21 cellular contexts compared by ENCODE assay signal in the genomic region with DNA sequence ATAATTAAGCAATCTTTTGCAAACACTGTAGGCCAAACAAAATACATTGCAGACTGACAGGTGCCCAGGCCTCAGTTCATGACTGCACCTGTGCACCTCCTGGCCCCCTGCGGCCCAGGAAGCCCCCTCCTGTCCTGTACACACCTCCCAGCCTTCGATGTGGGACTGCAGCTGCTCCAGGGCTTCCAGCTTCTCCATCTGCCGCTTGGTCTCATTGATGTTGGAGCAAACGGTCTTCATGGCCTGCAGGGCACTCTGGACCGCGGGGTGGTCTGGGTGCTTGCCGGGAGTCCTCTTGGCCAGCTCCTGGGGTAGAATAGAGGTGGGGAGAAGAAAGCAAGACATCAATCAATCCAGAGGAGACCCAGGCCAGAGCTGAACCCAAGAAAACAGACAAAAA.
DNase-seq lines count a peak whose midpoint lies in the region; ATAC-seq and TF ChIP-seq lines count a peak whose summit lies in the region.
"Had no signal": no experiment of that assay in that cellular context is flagged by ENCODE, and none has a peak within 500 bp of the region (broad histone marks: within the 10 kb centered on the region; RNA-seq: fewer than 3 reads in every experiment).

No MANE protein-coding gene starts in this region.

- peaks cover 51% of the 10 kb centered on the region for H3K36me3 Mint-ChIP-seq in activated CD4-positive, alpha-beta T cell treated with anti-CD3 and anti-CD28 coated beads, Interleukin-2, amount 10 ng/mL, durations not matched to agents 24 days and 14 days (ENCODE audit: low read depth)
- peaks cover 89% of the 10 kb centered on the region for H3K36me3 Mint-ChIP-seq in activated CD8-positive, alpha-beta T cell treated with anti-CD3 and anti-CD28 coated beads, Interleukin-2, amount 10 ng/mL, durations not matched to agents 7 days and 5 days (ENCODE audit: low read depth)
- H3K36me3 Mint-ChIP-seq in effector memory CD8-positive, alpha-beta T cell (ENCODE audit: insufficient read depth) = peaks cover 40% of the 10 kb centered on the region
- peaks cover 59% of the 10 kb centered on the region for H3K36me3 Mint-ChIP-seq in stimulated activated memory B cell treated with anti-CD40 and anti-IgM and Interleukin-4, amounts not matched to agents 10 μg/mL and 1 μg/mL and 100 μg/mL, for 72 hours

- no peak for DNase-seq in activated CD4-positive, alpha-beta T cell treated with anti-CD3 and anti-CD28 coated beads, Interleukin-2, amount 10 ng/mL, durations not matched to agents 24 days and 14 days
- no peak for DNase-seq in activated CD4-positive, alpha-beta T cell treated with anti-CD3 and anti-CD28 coated beads for 4 hours
- no peak for DNase-seq in activated CD8-positive, alpha-beta T cell treated with anti-CD3 and anti-CD28 coated beads, Interleukin-2, amount 10 ng/mL, durations not matched to agents 7 days and 5 days
- no peak for DNase-seq in effector memory CD8-positive, alpha-beta T cell
- no peak for DNase-seq in hypothalamus (lab: John Stamatoyannopoulos, UW)
- DNase-seq in right lobe of liver = no peak
- DNase-seq in NCI-H226 = no peak
- DNase-seq: 8988T; activated CD4-positive, CD25-positive, alpha-beta regulatory T cell treated with anti-CD3 and anti-CD28 coated beads, Interleukin-2, amount 50 U/mL, for 72 hours; activated effector memory CD4-positive, alpha-beta T cell treated with Interleukin-2 at 50 U/mL for 16 hours; anterior cingulate cortex; midbrain; NCI-H1105 treated with DMSO at 0.1 percent for 48 hours; NCI-H2107; NCI-H524 treated with DMSO at 0.1 percent for 48 hours; RPMI8226; stimulated activated CD4-positive, alpha-beta T cell treated with anti-CD3 and anti-CD28 coated beads, Interleukin-1b, Interleukin-23, amount 100 ng/mL, for 48 hours had no signal

- WGBS in right lobe of liver (ENCODE audit: insufficient coverage, low coverage, low lambda C conversion rate, missing lambda C conversion rate) = 80% methylated on average over 1 of the region's 7 CpGs

- CTCF ChIA-PET in activated CD8-positive, alpha-beta T cell treated with anti-CD3 and anti-CD28 coated beads, Interleukin-2, amount 10 ng/mL, durations not matched to agents 7 days and 5 days (lab: Charles Lee) = interaction anchor here (1.1 to 3.3 kb wide), 2 partner anchors 9 to 50 kb away, joined by 3 to 30 read pairs; no protein-coding TSS in a partner anchor

- no peak for TF ChIP-seq CTCF in right lobe of liver (IDR thresholded peaks at IDR 0.05)

- no peak overlapping the region for H3K4me3 Mint-ChIP-seq in activated CD4-positive, alpha-beta T cell treated with anti-CD3 and anti-CD28 coated beads, Interleukin-2, amount 10 ng/mL, durations not matched to agents 24 days and 14 days
- no peak overlapping the region for H3K4me3 Mint-ChIP-seq in activated CD8-positive, alpha-beta T cell treated with anti-CD3 and anti-CD28 coated beads, Interleukin-2, amount 10 ng/mL, durations not matched to agents 7 days and 5 days
- H3K4me3 Mint-ChIP-seq in effector memory CD8-positive, alpha-beta T cell = no peak overlapping the region
- no peak overlapping the region for H3K4me3 Mint-ChIP-seq in stimulated activated memory B cell treated with anti-CD40 and anti-IgM and Interleukin-4, amounts not matched to agents 10 μg/mL and 1 μg/mL and 100 μg/mL, for 72 hours
- H3K4me3 Mint-ChIP-seq: B cell had no signal

- no peaks in the 10 kb centered on the region for H3K27me3 ChIP-seq in right lobe of liver
- H3K27me3 ChIP-seq: vagina had no signal

- no peaks in the 10 kb centered on the region for H3K27me3 Mint-ChIP-seq in activated CD4-positive, alpha-beta T cell treated with anti-CD3 and anti-CD28 coated beads, Interleukin-2, amount 10 ng/mL, durations not matched to agents 24 days and 14 days
- H3K27me3 Mint-ChIP-seq in activated CD8-positive, alpha-beta T cell treated with anti-CD3 and anti-CD28 coated beads, Interleukin-2, amount 10 ng/mL, durations not matched to agents 7 days and 5 days (ENCODE audit: low read depth) = no peaks in the 10 kb centered on the region
- no peaks in the 10 kb centered on the region for H3K27me3 Mint-ChIP-seq in effector memory CD8-positive, alpha-beta T cell
- H3K27me3 Mint-ChIP-seq in stimulated activated memory B cell treated with anti-CD40 and anti-IgM and Interleukin-4, amounts not matched to agents 10 μg/mL and 1 μg/mL and 100 μg/mL, for 72 hours = no peaks in the 10 kb centered on the region
- H3K27me3 Mint-ChIP-seq: B cell had no signal

- no peaks in the 10 kb centered on the region for H3K9me3 ChIP-seq in right lobe of liver
- H3K9me3 ChIP-seq: vagina had no signal

- H3K4me1 Mint-ChIP-seq in activated CD4-positive, alpha-beta T cell treated with anti-CD3 and anti-CD28 coated beads, Interleukin-2, amount 10 ng/mL, durations not matched to agents 24 days and 14 days = peaks cover 37% of the 10 kb centered on the region
- peaks cover 81% of the 10 kb centered on the region for H3K4me1 Mint-ChIP-seq in activated CD8-positive, alpha-beta T cell treated with anti-CD3 and anti-CD28 coated beads, Interleukin-2, amount 10 ng/mL, durations not matched to agents 7 days and 5 days (ENCODE audit: low read depth)
- H3K4me1 Mint-ChIP-seq in effector memory CD8-positive, alpha-beta T cell (ENCODE audit: low read depth in 2 of 2) = peaks cover 56 to 63% of the 10 kb centered on the region in 2 donors
- H3K4me1 Mint-ChIP-seq in stimulated activated memory B cell treated with anti-CD40 and anti-IgM and Interleukin-4, amounts not matched to agents 10 μg/mL and 1 μg/mL and 100 μg/mL, for 72 hours = peaks cover 54% of the 10 kb centered on the region

- H3K4me3 ChIP-seq in right lobe of liver = no peak overlapping the region
- H3K4me3 ChIP-seq: vagina had no signal

- no peak for ATAC-seq in activated CD8-positive, alpha-beta T cell treated with anti-CD3 and anti-CD28 coated beads, Interleukin-2, amount 10 ng/mL, durations not matched to agents 7 days and 5 days
- ATAC-seq in effector memory CD8-positive, alpha-beta T cell (replicated peaks) = no peak
- ATAC-seq in stimulated activated memory B cell treated with anti-CD40 and anti-IgM and Interleukin-4, amounts not matched to agents 10 μg/mL and 1 μg/mL and 100 μg/mL, for 72 hours = no peak
- no peak for ATAC-seq in right lobe of liver
- ATAC-seq: left lobe of liver had no signal

- no peaks in the 10 kb centered on the region for H3K4me1 ChIP-seq in right lobe of liver

- H3K36me3 ChIP-seq in right lobe of liver = peaks cover 0 to 2% (median 0%) of the 10 kb centered on the region in 4 donors
- H3K36me3 ChIP-seq: vagina had no signal

- POLR2A ChIA-PET in activated CD8-positive, alpha-beta T cell treated with anti-CD3 and anti-CD28 coated beads, Interleukin-2, amount 10 ng/mL, durations not matched to agents 7 days and 5 days (lab: Charles Lee) = interaction anchor here (1.0 to 3.4 kb wide), 2 partner anchors 8 to 9 kb away, joined by 4 to 10 read pairs; no protein-coding TSS in a partner anchor

- TF ChIP-seq POLR2A in right lobe of liver (IDR thresholded peaks at IDR 0.05) = no peak

- H3K27ac Mint-ChIP-seq in activated CD4-positive, alpha-beta T cell treated with anti-CD3 and anti-CD28 coated beads, Interleukin-2, amount 10 ng/mL, durations not matched to agents 24 days and 14 days = peak overlapping the region; percentile 23
- peak overlapping the region; percentile 79 for H3K27ac Mint-ChIP-seq in activated CD8-positive, alpha-beta T cell treated with anti-CD3 and anti-CD28 coated beads, Interleukin-2, amount 10 ng/mL, durations not matched to agents 7 days and 5 days
- peak overlapping the region; percentile 42 to 67 for H3K27ac Mint-ChIP-seq in effector memory CD8-positive, alpha-beta T cell
- peak overlapping the region; percentile 71 for H3K27ac Mint-ChIP-seq in stimulated activated memory B cell treated with anti-CD40 and anti-IgM and Interleukin-4, amounts not matched to agents 10 μg/mL and 1 μg/mL and 100 μg/mL, for 72 hours

- H3K27ac ChIP-seq in right lobe of liver = no peak overlapping the region
- H3K27ac ChIP-seq: vagina had no signal

- no peaks in the 10 kb centered on the region for H3K9me3 Mint-ChIP-seq in activated CD4-positive, alpha-beta T cell treated with anti-CD3 and anti-CD28 coated beads, Interleukin-2, amount 10 ng/mL, durations not matched to agents 24 days and 14 days
- H3K9me3 Mint-ChIP-seq in activated CD8-positive, alpha-beta T cell treated with anti-CD3 and anti-CD28 coated beads, Interleukin-2, amount 10 ng/mL, durations not matched to agents 7 days and 5 days (ENCODE audit: insufficient read depth) = no peaks in the 10 kb centered on the region
- no peaks in the 10 kb centered on the region for H3K9me3 Mint-ChIP-seq in effector memory CD8-positive, alpha-beta T cell
- H3K9me3 Mint-ChIP-seq in stimulated activated memory B cell treated with anti-CD40 and anti-IgM and Interleukin-4, amounts not matched to agents 10 μg/mL and 1 μg/mL and 100 μg/mL, for 72 hours = no peaks in the 10 kb centered on the region

- intact Hi-C loops in activated CD4-positive, alpha-beta T cell treated with anti-CD3 and anti-CD28 coated beads, Interleukin-2, amount 10 ng/mL, durations not matched to agents 24 days and 14 days (cut with micrococcal nuclease) = no loop called here
- intact Hi-C loops in right lobe of liver (cut with DNase I) = no loop called here

Comparison
In these comparisons a context has a peak if more than half of its experiments do, and no peak if none do; other contexts are left out.
1. H3K27ac Mint-ChIP-seq: peak in every context shown above with its lines; median percentile 79 in activated CD8-positive, alpha-beta T cell treated with anti-CD3 and anti-CD28 coated beads, Interleukin-2, amount 10 ng/mL, durations not matched to agents 7 days and 5 days; 71 in stimulated activated memory B cell treated with anti-CD40 and anti-IgM and Interleukin-4, amounts not matched to agents 10 μg/mL and 1 μg/mL and 100 μg/mL, for 72 hours; 54 in effector memory CD8-positive, alpha-beta T cell; 23 in activated CD4-positive, alpha-beta T cell treated with anti-CD3 and anti-CD28 coated beads, Interleukin-2, amount 10 ng/mL, durations not matched to agents 24 days and 14 days.